ENCODE assay signal across 1 cellular context in the genomic region with DNA sequence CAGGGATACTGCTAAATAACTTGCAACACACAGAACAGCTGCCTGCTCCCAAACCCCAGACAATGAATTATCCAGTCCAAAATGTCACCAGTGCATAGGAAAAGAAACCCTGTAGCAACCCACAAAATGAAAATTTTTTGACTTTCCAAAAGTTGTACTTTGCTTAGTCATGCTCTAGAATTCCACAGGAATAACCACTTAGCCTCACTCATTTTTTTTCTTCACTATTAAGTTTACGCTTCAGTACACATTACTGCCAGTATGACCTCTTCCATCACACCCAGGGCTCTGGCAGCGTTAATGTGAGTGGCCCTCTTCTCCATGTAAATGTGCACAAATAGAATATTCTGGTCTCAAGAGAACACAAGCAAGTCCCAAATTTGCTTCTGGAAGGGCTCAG.
TF ChIP-seq lines count a peak whose summit lies in the region.

No MANE protein-coding gene starts in this region.

TF ChIP-seq in WTC11, 78 proteins besides CTCF, POLR2A, EP300 and RAD21 (continued from another document):
- TF ChIP-seq, protein P1, sequence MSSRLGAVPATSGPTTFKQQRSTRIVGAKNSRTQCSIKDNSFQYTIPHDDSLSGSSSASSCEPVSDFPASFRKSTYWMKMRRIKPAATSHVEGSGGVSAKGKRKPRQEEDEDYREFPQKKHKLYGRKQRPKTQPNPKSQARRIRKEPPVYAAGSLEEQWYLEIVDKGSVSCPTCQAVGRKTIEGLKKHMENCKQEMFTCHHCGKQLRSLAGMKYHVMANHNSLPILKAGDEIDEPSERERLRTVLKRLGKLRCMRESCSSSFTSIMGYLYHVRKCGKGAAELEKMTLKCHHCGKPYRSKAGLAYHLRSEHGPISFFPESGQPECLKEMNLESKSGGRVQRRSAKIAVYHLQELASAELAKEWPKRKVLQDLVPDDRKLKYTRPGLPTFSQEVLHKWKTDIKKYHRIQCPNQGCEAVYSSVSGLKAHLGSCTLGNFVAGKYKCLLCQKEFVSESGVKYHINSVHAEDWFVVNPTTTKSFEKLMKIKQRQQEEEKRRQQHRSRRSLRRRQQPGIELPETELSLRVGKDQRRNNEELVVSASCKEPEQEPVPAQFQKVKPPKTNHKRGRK (CRISPR knock-in tag; IDR thresholded peaks at IDR 0.05; ENCODE audit: borderline replicate concordance) = no peak
- no peak for TF ChIP-seq GABPB1 (CRISPR knock-in tag; IDR thresholded peaks at IDR 0.05)
- TF ChIP-seq FOXK1 (CRISPR knock-in tag; IDR thresholded peaks at IDR 0.05) = no peak
- no peak for TF ChIP-seq FOXJ3 (CRISPR knock-in tag; IDR thresholded peaks at IDR 0.05; ENCODE audit: borderline replicate concordance)
- no peak for TF ChIP-seq NFATC4 (CRISPR knock-in tag; IDR thresholded peaks at IDR 0.05)
- TF ChIP-seq CBFB (CRISPR knock-in tag; IDR thresholded peaks at IDR 0.05; ENCODE audit: low read depth) = no peak
- TF ChIP-seq, protein P2, sequence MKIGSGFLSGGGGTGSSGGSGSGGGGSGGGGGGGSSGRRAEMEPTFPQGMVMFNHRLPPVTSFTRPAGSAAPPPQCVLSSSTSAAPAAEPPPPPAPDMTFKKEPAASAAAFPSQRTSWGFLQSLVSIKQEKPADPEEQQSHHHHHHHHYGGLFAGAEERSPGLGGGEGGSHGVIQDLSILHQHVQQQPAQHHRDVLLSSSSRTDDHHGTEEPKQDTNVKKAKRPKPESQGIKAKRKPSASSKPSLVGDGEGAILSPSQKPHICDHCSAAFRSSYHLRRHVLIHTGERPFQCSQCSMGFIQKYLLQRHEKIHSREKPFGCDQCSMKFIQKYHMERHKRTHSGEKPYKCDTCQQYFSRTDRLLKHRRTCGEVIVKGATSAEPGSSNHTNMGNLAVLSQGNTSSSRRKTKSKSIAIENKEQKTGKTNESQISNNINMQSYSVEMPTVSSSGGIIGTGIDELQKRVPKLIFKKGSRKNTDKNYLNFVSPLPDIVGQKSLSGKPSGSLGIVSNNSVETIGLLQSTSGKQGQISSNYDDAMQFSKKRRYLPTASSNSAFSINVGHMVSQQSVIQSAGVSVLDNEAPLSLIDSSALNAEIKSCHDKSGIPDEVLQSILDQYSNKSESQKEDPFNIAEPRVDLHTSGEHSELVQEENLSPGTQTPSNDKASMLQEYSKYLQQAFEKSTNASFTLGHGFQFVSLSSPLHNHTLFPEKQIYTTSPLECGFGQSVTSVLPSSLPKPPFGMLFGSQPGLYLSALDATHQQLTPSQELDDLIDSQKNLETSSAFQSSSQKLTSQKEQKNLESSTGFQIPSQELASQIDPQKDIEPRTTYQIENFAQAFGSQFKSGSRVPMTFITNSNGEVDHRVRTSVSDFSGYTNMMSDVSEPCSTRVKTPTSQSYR (CRISPR knock-in tag; IDR thresholded peaks at IDR 0.05) = no peak
- no peak for TF ChIP-seq SMAD4 (CRISPR knock-in tag; IDR thresholded peaks at IDR 0.05)
- no peak for TF ChIP-seq ZNF423 (CRISPR knock-in tag; IDR thresholded peaks at IDR 0.05)
- TF ChIP-seq, protein P3, sequence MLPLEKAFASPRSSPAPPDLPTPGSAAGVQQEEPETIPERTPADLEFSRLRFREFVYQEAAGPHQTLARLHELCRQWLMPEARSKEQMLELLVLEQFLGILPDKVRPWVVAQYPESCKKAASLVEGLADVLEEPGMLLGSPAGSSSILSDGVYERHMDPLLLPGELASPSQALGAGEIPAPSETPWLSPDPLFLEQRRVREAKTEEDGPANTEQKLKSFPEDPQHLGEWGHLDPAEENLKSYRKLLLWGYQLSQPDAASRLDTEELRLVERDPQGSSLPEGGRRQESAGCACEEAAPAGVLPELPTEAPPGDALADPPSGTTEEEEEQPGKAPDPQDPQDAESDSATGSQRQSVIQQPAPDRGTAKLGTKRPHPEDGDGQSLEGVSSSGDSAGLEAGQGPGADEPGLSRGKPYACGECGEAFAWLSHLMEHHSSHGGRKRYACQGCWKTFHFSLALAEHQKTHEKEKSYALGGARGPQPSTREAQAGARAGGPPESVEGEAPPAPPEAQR (CRISPR knock-in tag; IDR thresholded peaks at IDR 0.05) = no peak
- TF ChIP-seq TCF7 (CRISPR knock-in tag; IDR thresholded peaks at IDR 0.05; ENCODE audit: low read depth) = no peak
